In the genomic region with DNA sequence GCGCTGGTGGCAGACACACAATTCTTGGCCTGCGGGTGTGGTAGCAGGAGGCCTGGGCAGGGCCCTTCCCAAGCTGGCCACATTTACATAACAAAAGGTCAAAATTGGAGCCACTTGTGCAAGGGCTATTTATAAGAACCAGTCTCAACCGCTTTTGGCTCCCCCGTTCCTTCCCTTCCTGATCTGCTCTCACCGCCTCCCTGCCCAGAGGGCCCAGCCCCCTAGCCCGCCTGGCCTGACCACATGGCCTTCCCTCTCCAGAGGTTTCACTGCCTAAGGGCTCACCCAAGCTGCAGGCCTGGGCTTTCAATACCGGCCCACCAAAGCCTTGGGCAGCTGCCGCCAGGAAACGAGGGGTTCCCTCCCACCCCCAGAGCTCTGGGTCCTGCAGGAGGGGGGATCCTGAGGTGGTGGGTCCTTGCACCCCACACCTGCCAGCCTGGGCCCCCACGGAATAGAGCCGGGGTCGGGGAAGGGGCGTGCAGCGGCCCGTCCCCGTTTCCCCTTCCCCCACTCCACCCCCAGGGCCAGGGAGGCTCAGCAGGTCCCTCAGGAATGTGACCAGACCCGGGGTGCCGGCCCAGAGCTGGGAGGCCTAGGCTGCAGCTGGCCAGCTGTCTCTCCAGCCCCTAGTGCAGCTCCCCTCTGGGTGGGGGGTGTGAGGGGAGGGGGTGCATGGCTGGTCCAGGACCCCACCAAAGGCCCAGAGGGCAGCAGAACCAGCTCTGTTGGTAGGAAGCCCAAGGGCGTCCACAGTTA, we compare ENCODE assay signal across 14 cellular contexts. TPM values are rescaled to one million over a fixed set of nuclear protein-coding genes. Genes with fewer than 3 reads are reported as not detected.
DNase-seq lines count a peak whose midpoint lies in the region; ATAC-seq and TF ChIP-seq lines count a peak whose summit lies in the region.
"Not testable (repeated sequence)": the region's sequence is repeated elsewhere in the genome, so short reads cannot be mapped to it uniquely, and the experiment has no call there.
"Had no signal": no experiment of that assay in that cellular context is flagged by ENCODE, and none has a peak within 500 bp of the region (broad histone marks: within the 10 kb centered on the region; RNA-seq: fewer than 3 reads in every experiment).

No MANE protein-coding gene starts in this region.

- not testable (repeated sequence) for DNase-seq in T-helper 17 cell; heart left ventricle; right cardiac atrium; lung (ENCODE audit: low spot score); stimulated activated naive B cell treated with anti-CD40 and anti-IgM and Interleukin-4, amounts not matched to agents 10 μg/mL and 1 μg/mL and 100 μg/mL, for 72 hours; aorta

- H3K27me3 ChIP-seq in gastroesophageal sphincter; heart left ventricle; right cardiac atrium (ENCODE audit: control insufficient read depth, insufficient read depth); lung (ENCODE audit: control insufficient read depth, insufficient read depth); aorta (ENCODE audit: control insufficient read depth in 1 of 2, insufficient read depth in 2 of 2, low read length in 1 of 2): not testable (repeated sequence)

- TF ChIP-seq EP300 in gastroesophageal sphincter (IDR thresholded peaks at IDR 0.05) = not testable (repeated sequence)

- H3K4me3 Mint-ChIP-seq in T-helper 17 cell; stimulated activated naive B cell treated with anti-CD40 and anti-IgM and Interleukin-4, amounts not matched to agents 10 μg/mL and 1 μg/mL and 100 μg/mL, for 72 hours: not testable (repeated sequence)

- not testable (repeated sequence) for H3K27ac ChIP-seq in gastroesophageal sphincter; heart left ventricle; right cardiac atrium (ENCODE audit: low read length); lung (ENCODE audit: low read depth in 1 of 2, low read length in 1 of 2); aorta (ENCODE audit: low read depth in 1 of 2, low read length in 2 of 2)

- H3K27me3 Mint-ChIP-seq in T-helper 17 cell; stimulated activated naive B cell treated with anti-CD40 and anti-IgM and Interleukin-4, amounts not matched to agents 10 μg/mL and 1 μg/mL and 100 μg/mL, for 72 hours: not testable (repeated sequence)

- H3K36me3 ChIP-seq in gastroesophageal sphincter; heart left ventricle; lung (ENCODE audit: control insufficient read depth in 2 of 2, insufficient read depth in 2 of 2, low read length in 2 of 2); aorta (ENCODE audit: control insufficient read depth in 1 of 2, insufficient read depth in 2 of 2, low read length in 1 of 2): not testable (repeated sequence)

- not testable (repeated sequence) for TF ChIP-seq POLR2A in gastroesophageal sphincter (IDR thresholded peaks at IDR 0.05); heart left ventricle (IDR thresholded peaks at IDR 0.05)

- H3K27ac Mint-ChIP-seq in T-helper 17 cell; stimulated activated naive B cell treated with anti-CD40 and anti-IgM and Interleukin-4, amounts not matched to agents 10 μg/mL and 1 μg/mL and 100 μg/mL, for 72 hours: not testable (repeated sequence)

- H3K36me3 Mint-ChIP-seq in T-helper 17 cell (ENCODE audit: low read depth); stimulated activated naive B cell treated with anti-CD40 and anti-IgM and Interleukin-4, amounts not matched to agents 10 μg/mL and 1 μg/mL and 100 μg/mL, for 72 hours: not testable (repeated sequence)

- not testable (repeated sequence) for TF ChIP-seq CTCF in gastroesophageal sphincter (IDR thresholded peaks at IDR 0.05); heart left ventricle (IDR thresholded peaks at IDR 0.05); lung (IDR thresholded peaks at IDR 0.05; ENCODE audit: control extremely low read depth, extremely low read depth)

- peak; percentile 11 for ATAC-seq in T-helper 17 cell
- ATAC-seq in gastroesophageal sphincter = peak; percentile 54
- ATAC-seq in heart left ventricle = peak; percentile 85 to 89 (median 86)
- peak; percentile 46 to 74 for ATAC-seq in right cardiac atrium
- ATAC-seq in lung (ENCODE audit: insufficient read depth, low FRiP score) = peak; percentile 70
- peak; percentile 46 to 50 for ATAC-seq in stimulated activated naive B cell treated with anti-CD40 and anti-IgM and Interleukin-4, amounts not matched to agents 10 μg/mL and 1 μg/mL and 100 μg/mL, for 72 hours (replicated peaks)
- ATAC-seq in aorta (ENCODE audit: low FRiP score) = peak; percentile 46

- H3K4me3 ChIP-seq in gastroesophageal sphincter; heart left ventricle; right cardiac atrium (ENCODE audit: low read length); lung; aorta (ENCODE audit: low read length in 2 of 2): not testable (repeated sequence)

- not testable (repeated sequence) for H3K9me3 Mint-ChIP-seq in stimulated activated naive B cell treated with anti-CD40 and anti-IgM and Interleukin-4, amounts not matched to agents 10 μg/mL and 1 μg/mL and 100 μg/mL, for 72 hours

- no CpG with 5 or more reads among the region's 19 CpGs for WGBS in gastroesophageal sphincter (ENCODE audit: low coverage in 1 of 2), 2 donors
- WGBS in heart left ventricle, 4 donors = 48% methylated on average over 2 of the region's 19 CpGs; no CpG with 5 or more reads in 3 of the 4 donors
- no CpG with 5 or more reads among the region's 19 CpGs for WGBS in right cardiac atrium
- no CpG with 5 or more reads among the region's 19 CpGs for WGBS in lung, 2 donors
- WGBS in aorta, 2 donors = no CpG with 5 or more reads among the region's 19 CpGs

- not testable (repeated sequence) for H3K9me3 ChIP-seq in T-helper 17 cell (ENCODE audit: control insufficient read depth, low read length, poor library complexity, severe bottlenecking); gastroesophageal sphincter; heart left ventricle; right cardiac atrium (ENCODE audit: control insufficient read depth, low read length); lung (ENCODE audit: control insufficient read depth in 2 of 2, insufficient read depth in 1 of 2, low read length in 1 of 2); aorta (ENCODE audit: control insufficient read depth, low read length)

- H3K4me1 ChIP-seq in gastroesophageal sphincter; heart left ventricle; right cardiac atrium (ENCODE audit: control insufficient read depth, insufficient read depth, low read length); lung (ENCODE audit: control insufficient read depth in 2 of 2, insufficient read depth in 2 of 2, low read length in 2 of 2); aorta (ENCODE audit: control insufficient read depth in 1 of 2, insufficient read depth in 2 of 2, low read length in 2 of 2): not testable (repeated sequence)

- H3K4me1 Mint-ChIP-seq in T-helper 17 cell; stimulated activated naive B cell treated with anti-CD40 and anti-IgM and Interleukin-4, amounts not matched to agents 10 μg/mL and 1 μg/mL and 100 μg/mL, for 72 hours: not testable (repeated sequence)

- intact Hi-C loops in heart left ventricle (cut with DNase I); right cardiac atrium (cut with DNase I); aorta (cut with DNase I): not testable (repeated sequence)

RNA-seq across cellular contexts. Expression of a gene that starts 25.4 kb away (rescaled TPM):
- total RNA-seq in T-helper 17 cell (1 to 10 TPM in 1 of 2 donors, not detected in 1; 4.8 TPM), gastroesophageal sphincter (1 to 10 TPM in 2 of 4 donors, not detected in 2; 1.3 to 3.8 TPM), heart left ventricle (1 to 10 TPM in 4 of 9 donors, under 1 TPM in 2, not detected in 3; 0.66 to 2.1 (median 1.1) TPM), right cardiac atrium (1 to 10 TPM in 1 of 4 donors, under 1 TPM in 1, not detected in 2; 0.68 to 1.4 TPM), lung (1 to 10 TPM in 1 of 2 donors, not detected in 1; 8.1 TPM), aorta (not detected)
- polyA plus RNA-seq in heart left ventricle (under 1 TPM in 1 of 2 donors, not detected in 1; 0.65 TPM), right cardiac atrium (0.27 TPM), lung (1 to 10 TPM; 1.3 to 1.8 TPM), aorta (1 to 10 TPM in 1 of 2 donors, not detected in 1; 3.8 TPM)
- total RNA-seq: A673, Daoy, GM23248 had no signal

RNA-seq across cellular contexts. Expression of a gene that starts 35.1 kb away (rescaled TPM):
- total RNA-seq in T-helper 17 cell (not detected), gastroesophageal sphincter (not detected), heart left ventricle (not detected), right cardiac atrium (not detected), lung (1 to 10 TPM in 1 of 2 donors, under 1 TPM in 1; 0.40 to 2.1 TPM), aorta (not detected)
- polyA plus RNA-seq in heart left ventricle (not detected), right cardiac atrium (not detected), lung (10 to 100 TPM in 1 of 2 donors, under 1 TPM in 1; 0.24 to 10.5 TPM), aorta (not detected)
- total RNA-seq: A673; CD4-positive, alpha-beta memory T cell; Daoy; GM23248; HT-29 had no signal
- polyA plus RNA-seq: AG04450; CD14-positive monocyte; CD4-positive, alpha-beta memory T cell; GM23248 had no signal

RNA-seq across cellular contexts. Expression of a gene that starts 58.7 kb away (rescaled TPM):
- under 1 TPM; 0.68 to 0.92 TPM for total RNA-seq in T-helper 17 cell
- under 1 TPM in 1 of 4 donors, not detected in 3; 0.27 TPM for total RNA-seq in gastroesophageal sphincter
- under 1 TPM in 8 of 9 donors, not detected in 1; 0.05 to 0.43 (median 0.26) TPM for total RNA-seq in heart left ventricle
- polyA plus RNA-seq in heart left ventricle = under 1 TPM in 1 of 2 donors, not detected in 1; 0.04 TPM
- under 1 TPM; 0.06 to 0.21 (median 0.17) TPM for total RNA-seq in right cardiac atrium
- polyA plus RNA-seq in right cardiac atrium = 0.02 TPM
- total RNA-seq in lung = 1 to 10 TPM in 1 of 2 donors, under 1 TPM in 1; 0.11 to 1.3 TPM
- under 1 TPM; 0.10 TPM for polyA plus RNA-seq in lung
- total RNA-seq in aorta = 1 to 10 TPM in 1 of 2 donors, under 1 TPM in 1; 0.06 to 1.7 TPM
- under 1 TPM in 1 of 2 donors, not detected in 1; 0.20 TPM for polyA plus RNA-seq in aorta

Comparison
In these comparisons a context has a peak if more than half of its experiments do, and no peak if none do; other contexts are left out.
1. ATAC-seq: peak in every context shown above with its lines; median percentile 86 in heart left ventricle; 70 in lung; 60 in right cardiac atrium; 54 in gastroesophageal sphincter; 48 in stimulated activated naive B cell treated with anti-CD40 and anti-IgM and Interleukin-4, amounts not matched to agents 10 μg/mL and 1 μg/mL and 100 μg/mL, for 72 hours; 46 in aorta; 11 in T-helper 17 cell.